1 cellular context compared by ENCODE assay signal in genomic region chr4:5635826-5636196, GRCh38.
TF ChIP-seq lines count a peak whose summit lies in the region.

No MANE protein-coding gene starts in this region.

TF ChIP-seq in neural cell, 6 proteins besides CTCF, POLR2A, EP300 and RAD21 (continued from another document):
- no peak for TF ChIP-seq EZH2 (IDR thresholded peaks at IDR 0.05; ENCODE audit: borderline replicate concordance, insufficient read depth, low read length, poor library complexity, severe bottlenecking)
